In the genomic region with DNA sequence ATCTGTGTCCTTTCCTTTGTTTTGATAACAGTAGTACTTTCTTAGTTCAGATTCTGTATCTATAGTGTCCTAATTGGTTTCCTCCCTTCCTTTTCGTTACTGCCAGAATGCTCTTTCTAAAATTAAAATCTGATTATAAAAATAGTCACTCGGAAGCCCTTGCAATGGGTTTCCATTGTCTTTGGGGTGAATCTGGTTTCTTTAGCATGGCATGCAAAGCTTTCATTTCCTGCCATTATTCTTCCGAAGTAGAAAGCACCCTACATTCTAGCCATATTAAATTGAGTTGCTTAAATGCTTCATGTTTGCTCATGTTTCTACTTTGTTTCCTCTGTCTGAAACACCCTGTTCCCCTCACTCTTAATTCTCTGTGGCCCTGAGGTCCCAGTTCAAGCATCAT, we compare ENCODE assay signal across 18 cellular contexts.
"Had no signal": no experiment of that assay in that cellular context is flagged by ENCODE, and none has a peak within 500 bp of the region (broad histone marks: within the 10 kb centered on the region; RNA-seq: fewer than 3 reads in every experiment).

No MANE protein-coding gene starts in this region.

- DNase-seq: activated B cell treated with CpG ODN at 0.5 μM for 24 hours; activated CD4-positive, alpha-beta T cell treated with anti-CD3 and anti-CD28 coated beads, Interleukin-2, amount 10 ng/mL, durations not matched to agents 24 days and 14 days; activated naive CD4-positive, alpha-beta T cell treated with anti-CD3 and anti-CD28 coated beads for 36 hours; adrenal gland; body of pancreas; hypothalamus; mucosa of descending colon; naive thymus-derived CD8-positive, alpha-beta T cell; occipital lobe; psoas muscle; right lobe of liver; stimulated activated CD4-positive, alpha-beta T cell treated with anti-CD3 and anti-CD28 coated beads, Interleukin-1b, Interleukin-23, amount 100 ng/mL, for 48 hours; substantia nigra; T-helper 1 cell; trophoblast cell had no signal

- H3K27ac ChIP-seq: body of pancreas, psoas muscle, right lobe of liver had no signal

- H3K36me3 ChIP-seq: adrenal gland, right lobe of liver had no signal

- H3K4me3 ChIP-seq: adrenal gland, body of pancreas, mucosa of descending colon, psoas muscle, right lobe of liver had no signal

- H3K27me3 Mint-ChIP-seq: stimulated activated memory B cell treated with anti-CD40 and anti-IgM and Interleukin-4, amounts not matched to agents 10 μg/mL and 1 μg/mL and 100 μg/mL, for 72 hours had no signal

- H3K9me3 ChIP-seq: adrenal gland, body of pancreas, mucosa of descending colon, psoas muscle, right lobe of liver had no signal

- H3K27me3 ChIP-seq: adrenal gland, body of pancreas, right lobe of liver had no signal

- H3K4me1 Mint-ChIP-seq: activated B cell treated with CpG ODN at 0.5 μM for 24 hours; stimulated activated memory B cell treated with anti-CD40 and anti-IgM and Interleukin-4, amounts not matched to agents 10 μg/mL and 1 μg/mL and 100 μg/mL, for 72 hours had no signal

- H3K9me3 Mint-ChIP-seq: activated B cell treated with CpG ODN at 0.5 μM for 24 hours; activated CD4-positive, alpha-beta T cell treated with anti-CD3 and anti-CD28 coated beads, Interleukin-2, amount 10 ng/mL, durations not matched to agents 24 days and 14 days; activated naive CD4-positive, alpha-beta T cell treated with anti-CD3 and anti-CD28 coated beads for 36 hours; activated T-helper 1 cell treated with anti-CD3 and anti-CD28 coated beads, Interleukin-12 subunit alpha, Interleukin-12 subunit beta, Interleukin-2, Interleukin-4 antibody, amounts not matched to agents 30 ng/mL and 10 ng/mL and 1 ng/mL, durations not matched to agents 14 hours and 24 hours and 36 hours; central memory CD8-positive, alpha-beta T cell; naive thymus-derived CD8-positive, alpha-beta T cell; stimulated activated memory B cell treated with anti-CD40 and anti-IgM and Interleukin-4, amounts not matched to agents 10 μg/mL and 1 μg/mL and 100 μg/mL, for 72 hours had no signal

- H3K27ac Mint-ChIP-seq: activated B cell treated with CpG ODN at 0.5 μM for 24 hours; activated CD4-positive, alpha-beta T cell treated with anti-CD3 and anti-CD28 coated beads, Interleukin-2, amount 10 ng/mL, durations not matched to agents 24 days and 14 days; activated naive CD4-positive, alpha-beta T cell treated with anti-CD3 and anti-CD28 coated beads for 36 hours; activated T-helper 1 cell treated with anti-CD3 and anti-CD28 coated beads, Interleukin-12 subunit alpha, Interleukin-12 subunit beta, Interleukin-2, Interleukin-4 antibody, amounts not matched to agents 30 ng/mL and 10 ng/mL and 1 ng/mL, durations not matched to agents 14 hours and 24 hours and 36 hours; naive thymus-derived CD8-positive, alpha-beta T cell; stimulated activated memory B cell treated with anti-CD40 and anti-IgM and Interleukin-4, amounts not matched to agents 10 μg/mL and 1 μg/mL and 100 μg/mL, for 72 hours had no signal

- H3K4me3 Mint-ChIP-seq: activated B cell treated with CpG ODN at 0.5 μM for 24 hours; activated CD4-positive, alpha-beta T cell treated with anti-CD3 and anti-CD28 coated beads, Interleukin-2, amount 10 ng/mL, durations not matched to agents 24 days and 14 days; activated naive CD4-positive, alpha-beta T cell treated with anti-CD3 and anti-CD28 coated beads for 36 hours; activated T-helper 1 cell treated with anti-CD3 and anti-CD28 coated beads, Interleukin-12 subunit alpha, Interleukin-12 subunit beta, Interleukin-2, Interleukin-4 antibody, amounts not matched to agents 30 ng/mL and 10 ng/mL and 1 ng/mL, durations not matched to agents 14 hours and 24 hours and 36 hours; central memory CD8-positive, alpha-beta T cell; naive thymus-derived CD8-positive, alpha-beta T cell; stimulated activated memory B cell treated with anti-CD40 and anti-IgM and Interleukin-4, amounts not matched to agents 10 μg/mL and 1 μg/mL and 100 μg/mL, for 72 hours had no signal

- ATAC-seq: body of pancreas; mucosa of descending colon; naive thymus-derived CD8-positive, alpha-beta T cell; psoas muscle; right lobe of liver; stimulated activated memory B cell treated with anti-CD40 and anti-IgM and Interleukin-4, amounts not matched to agents 10 μg/mL and 1 μg/mL and 100 μg/mL, for 72 hours had no signal
